Comparison of ENCODE assay signal across 17 cellular contexts in the genomic region with DNA sequence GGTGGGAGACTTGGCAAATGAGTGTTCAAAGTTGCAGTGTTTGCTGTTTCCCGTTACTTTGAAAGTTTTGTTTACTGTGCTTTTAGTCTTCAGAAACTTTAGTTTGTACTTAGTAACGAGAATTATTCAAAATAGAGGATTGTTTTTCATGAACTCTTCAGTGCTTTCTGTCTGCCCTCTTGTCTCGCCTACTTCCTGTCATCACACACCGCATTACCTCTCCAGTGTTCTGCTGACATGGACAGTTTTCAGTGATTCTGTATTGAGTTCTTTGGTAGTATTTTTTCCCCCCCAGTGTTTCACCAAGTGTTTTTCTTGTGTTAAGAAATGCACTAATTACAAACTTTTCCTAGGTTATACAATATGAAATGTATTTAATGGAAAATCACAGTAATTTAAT.
A peak's percentile ranks its signal among the peaks of the same experiment; 100 is the strongest.
DNase-seq lines count a peak whose midpoint lies in the region; ATAC-seq and TF ChIP-seq lines count a peak whose summit lies in the region.
"Had no signal": no experiment of that assay in that cellular context is flagged by ENCODE, and none has a peak within 500 bp of the region (broad histone marks: within the 10 kb centered on the region; RNA-seq: fewer than 3 reads in every experiment).

No MANE protein-coding gene starts in this region.

- H3K4me1 Mint-ChIP-seq in activated CD4-positive, alpha-beta T cell treated with anti-CD3 and anti-CD28 coated beads, Interleukin-2, amount 10 ng/mL, durations not matched to agents 7 days and 5 days: peaks cover 64% of the 10 kb centered on the region
- peaks cover 17% of the 10 kb centered on the region for H3K4me1 Mint-ChIP-seq in chondrocyte (ENCODE audit: low read depth)
- H3K4me1 Mint-ChIP-seq in stimulated activated effector memory CD8-positive, alpha-beta T cell treated with anti-CD3 and anti-CD28 coated beads, Interleukin-12 subunit alpha, Interleukin-12 subunit beta, amount 100 ng/mL, for 72 hours: peaks cover 28% of the 10 kb centered on the region

- H3K9me3 ChIP-seq in cardiac muscle cell (ENCODE audit: low read depth) (no peaks in the 10 kb centered on the region), spleen (no peaks in the 10 kb centered on the region)
- H3K9me3 ChIP-seq: HAP-1, left ventricle myocardium inferior, SK-N-SH had no signal

- no peak for TF ChIP-seq POLR2A in spleen (IDR thresholded peaks at IDR 0.05)

- no peaks in the 10 kb centered on the region for H3K27me3 Mint-ChIP-seq in activated CD4-positive, alpha-beta T cell treated with anti-CD3 and anti-CD28 coated beads, Interleukin-2, amount 10 ng/mL, durations not matched to agents 7 days and 5 days
- no peaks in the 10 kb centered on the region for H3K27me3 Mint-ChIP-seq in chondrocyte (ENCODE audit: low read depth)

- peak overlapping the region; percentile 4 for H3K27ac ChIP-seq in cardiac muscle cell
- H3K27ac ChIP-seq in spleen: peak overlapping the region in 2 of 8 donors; percentile 13 to 21
- H3K27ac ChIP-seq: left ventricle myocardium inferior, VCaP had no signal

- peaks cover 72% of the 10 kb centered on the region for H3K36me3 Mint-ChIP-seq in activated CD4-positive, alpha-beta T cell treated with anti-CD3 and anti-CD28 coated beads, Interleukin-2, amount 10 ng/mL, durations not matched to agents 7 days and 5 days (ENCODE audit: low read depth)
- H3K36me3 Mint-ChIP-seq in chondrocyte (ENCODE audit: low read depth): peaks cover 39% of the 10 kb centered on the region
- peaks cover 90% of the 10 kb centered on the region for H3K36me3 Mint-ChIP-seq in stimulated activated effector memory CD8-positive, alpha-beta T cell treated with anti-CD3 and anti-CD28 coated beads, Interleukin-12 subunit alpha, Interleukin-12 subunit beta, amount 100 ng/mL, for 72 hours

- peak overlapping the region; percentile 33 for H3K4me3 Mint-ChIP-seq in activated CD4-positive, alpha-beta T cell treated with anti-CD3 and anti-CD28 coated beads, Interleukin-2, amount 10 ng/mL, durations not matched to agents 7 days and 5 days
- no peak overlapping the region for H3K4me3 Mint-ChIP-seq in chondrocyte (ENCODE audit: unreplicated experiment)
- H3K4me3 Mint-ChIP-seq in stimulated activated effector memory CD8-positive, alpha-beta T cell treated with anti-CD3 and anti-CD28 coated beads, Interleukin-12 subunit alpha, Interleukin-12 subunit beta, amount 100 ng/mL, for 72 hours: no peak overlapping the region

- H3K27ac Mint-ChIP-seq in activated CD4-positive, alpha-beta T cell treated with anti-CD3 and anti-CD28 coated beads, Interleukin-2, amount 10 ng/mL, durations not matched to agents 7 days and 5 days: peak overlapping the region; percentile 85
- peak overlapping the region; percentile 60 for H3K27ac Mint-ChIP-seq in chondrocyte (ENCODE audit: unreplicated experiment)
- peak overlapping the region; percentile 71 for H3K27ac Mint-ChIP-seq in stimulated activated effector memory CD8-positive, alpha-beta T cell treated with anti-CD3 and anti-CD28 coated beads, Interleukin-12 subunit alpha, Interleukin-12 subunit beta, amount 100 ng/mL, for 72 hours

- POLR2A ChIA-PET in activated CD4-positive, alpha-beta T cell treated with anti-CD3 and anti-CD28 coated beads, Interleukin-2, amount 10 ng/mL, durations not matched to agents 7 days and 5 days (lab: Charles Lee): no interaction called here

- WGBS in spleen, 5 donors: 54 to 71% (median 64%) methylated on average over 4 of the region's 4 CpGs

- TF ChIP-seq CTCF in cardiac muscle cell (IDR thresholded peaks at IDR 0.05; ENCODE audit: low read depth, low read length): no peak
- no peak for TF ChIP-seq CTCF in chondrocyte (IDR thresholded peaks at IDR 0.05)
- TF ChIP-seq CTCF in spleen (IDR thresholded peaks at IDR 0.05 in 8 of 11, conservative IDR thresholded peaks at IDR 0.05 in 3 of 11): no peak

- CTCF ChIA-PET in activated CD4-positive, alpha-beta T cell treated with anti-CD3 and anti-CD28 coated beads, Interleukin-2, amount 10 ng/mL, durations not matched to agents 7 days and 5 days (lab: Charles Lee): no interaction called here

- no peaks in the 10 kb centered on the region for H3K9me3 Mint-ChIP-seq in activated CD4-positive, alpha-beta T cell treated with anti-CD3 and anti-CD28 coated beads, Interleukin-2, amount 10 ng/mL, durations not matched to agents 7 days and 5 days
- H3K9me3 Mint-ChIP-seq in chondrocyte (ENCODE audit: low read depth): no peaks in the 10 kb centered on the region
- H3K9me3 Mint-ChIP-seq in stimulated activated effector memory CD8-positive, alpha-beta T cell treated with anti-CD3 and anti-CD28 coated beads, Interleukin-12 subunit alpha, Interleukin-12 subunit beta, amount 100 ng/mL, for 72 hours: no peaks in the 10 kb centered on the region

- no peak overlapping the region for H3K4me3 ChIP-seq in cardiac muscle cell
- no peak overlapping the region for H3K4me3 ChIP-seq in spleen
- H3K4me3 ChIP-seq: HAP-1, left ventricle myocardium inferior had no signal

- intact Hi-C loops in Right ventricle myocardium superior (cut with DNase I) (no loop called here), spleen (cut with DNase I; ENCODE audit: low total_unique reads) (no loop called here)

- DNase-seq in cardiac muscle cell (ENCODE audit: low read depth in 1 of 2, low spot score in 1 of 2): no peak
- no peak for DNase-seq in Right ventricle myocardium superior
- peak; percentile 58 for DNase-seq in activated CD4-positive, alpha-beta T cell treated with anti-CD3 and anti-CD28 coated beads, Interleukin-2, amount 10 ng/mL, durations not matched to agents 7 days and 5 days
- DNase-seq in chondrocyte (ENCODE audit: low spot score): no peak
- DNase-seq in stimulated activated effector memory CD8-positive, alpha-beta T cell treated with anti-CD3 and anti-CD28 coated beads, Interleukin-12 subunit alpha, Interleukin-12 subunit beta, amount 100 ng/mL, for 72 hours (ENCODE audit: low spot score in 2 of 2): no peak
- DNase-seq in spleen: no peak
- no peak for DNase-seq in germinal center (ENCODE audit: low spot score)
- no peak for DNase-seq in kidney glomerular epithelial cell (lab: John Stamatoyannopoulos, UW)
- DNase-seq: AML-193, DMS 273 treated with DMSO at 0.1 percent for 48 hours, left ventricle myocardium inferior, MV-4-11, NCI-H2081, posterior cingulate gyrus, SK-N-SH had no signal

- H3K36me3 ChIP-seq in cardiac muscle cell (peaks cover 40% of the 10 kb centered on the region), spleen (peaks cover 0 to 94% (median 45%) of the 10 kb centered on the region in 6 donors)

- H3K27me3 ChIP-seq in cardiac muscle cell: no peaks in the 10 kb centered on the region
- H3K27me3 ChIP-seq in spleen (replicated peaks in 1 of 7): no peaks in the 10 kb centered on the region

- ATAC-seq in Right ventricle myocardium superior (ENCODE audit: poor library complexity): no peak
- ATAC-seq in stimulated activated effector memory CD8-positive, alpha-beta T cell treated with anti-CD3 and anti-CD28 coated beads, Interleukin-12 subunit alpha, Interleukin-12 subunit beta, amount 100 ng/mL, for 72 hours: peak; percentile 75

- H3K4me1 ChIP-seq in cardiac muscle cell (ENCODE audit: low read depth) (no peaks in the 10 kb centered on the region), spleen (peaks cover 0 to 19% (median 3%) of the 10 kb centered on the region in 6 donors)
- H3K4me1 ChIP-seq: HAP-1 had no signal
